ENCODE assay signal across 11 cellular contexts in the genomic region with DNA sequence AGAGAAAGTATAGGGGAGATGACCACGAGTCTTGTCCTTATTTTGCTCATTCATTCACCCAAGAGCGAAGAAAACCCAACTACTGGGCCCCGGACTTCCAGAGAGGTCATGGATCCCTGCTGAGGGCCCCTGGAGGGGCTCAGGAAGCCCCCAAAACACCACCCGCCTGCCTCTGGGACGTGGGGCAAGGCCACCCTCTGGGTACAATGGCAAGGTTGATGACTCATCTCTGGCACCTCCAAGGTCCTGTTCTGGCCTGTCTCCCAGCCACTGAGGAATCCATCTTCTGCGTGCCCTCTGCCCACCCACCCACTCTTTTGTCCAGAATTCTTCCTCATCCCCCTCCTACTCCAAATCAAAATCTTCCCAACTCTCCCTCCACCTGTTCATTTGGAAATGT.
"Had no signal": no experiment of that assay in that cellular context is flagged by ENCODE, and none has a peak within 500 bp of the region (broad histone marks: within the 10 kb centered on the region; RNA-seq: fewer than 3 reads in every experiment).

No MANE protein-coding gene starts in this region.

- H3K27me3 Mint-ChIP-seq: naive B cell had no signal

- H3K9me3 ChIP-seq: SK-N-SH, transverse colon had no signal

- H3K79me2 ChIP-seq: parathyroid adenoma had no signal

- ATAC-seq: esophagus mucosa, left lobe of liver had no signal

- H3K27me3 ChIP-seq: transverse colon had no signal

- H3K4me3 ChIP-seq: transverse colon had no signal

- H3K4me2 ChIP-seq: SK-N-SH had no signal

- DNase-seq: activated gamma-delta T cell; caudate nucleus; hippocampal formation; mammary epithelial cell; naive B cell; SK-N-SH; stimulated activated CD4-positive, alpha-beta T cell treated with anti-CD3 and anti-CD28 coated beads, Interleukin-12 subunit alpha, Interleukin-12 subunit beta, amount 100 ng/mL, for 4 hours; transverse colon had no signal

- H3K9me3 Mint-ChIP-seq: naive B cell had no signal

- H3K9ac ChIP-seq: parathyroid adenoma, SK-N-SH had no signal

- H2AFZ ChIP-seq: parathyroid adenoma had no signal

- H3K4me3 Mint-ChIP-seq: naive B cell had no signal

- H3K27ac ChIP-seq: parathyroid adenoma, transverse colon had no signal
